ENCODE assay signal across 1 cellular context in genomic region chr20:5078399-5078958, GRCh38.
A peak's percentile ranks its signal among the peaks of the same experiment; 100 is the strongest.
TF ChIP-seq lines count a peak whose summit lies in the region.

No MANE protein-coding gene starts in this region.

TF ChIP-seq in HepG2, 621 proteins besides CTCF, POLR2A, EP300 and RAD21 (continued from another document and continues in another):
- TF ChIP-seq ZNF513 (CRISPR knock-in tag; conservative IDR thresholded peaks at IDR 0.05) (no peak), ATAD3A (CRISPR knock-in tag; IDR thresholded peaks at IDR 0.05) (no peak; the same call in 1 of the 2 replicates), SNAPC5 (CRISPR knock-in tag; IDR thresholded peaks at IDR 0.05; ENCODE audit: borderline replicate concordance) (no peak), HOXA7 (CRISPR knock-in tag; IDR thresholded peaks at IDR 0.05) (no peak), ZNF24 (IDR thresholded peaks at IDR 0.05) (no peak), ARNTL (CRISPR knock-in tag; IDR thresholded peaks at IDR 0.05) (no peak), HINFP (CRISPR knock-in tag; IDR thresholded peaks at IDR 0.05; ENCODE audit: low read depth) (no peak), NR1H2 (CRISPR knock-in tag; IDR thresholded peaks at IDR 0.05; ENCODE audit: borderline replicate concordance, low read depth) (no peak), ZNF143 (CRISPR knock-in tag; IDR thresholded peaks at IDR 0.05) (no peak), NFE2L1 (CRISPR knock-in tag; IDR thresholded peaks at IDR 0.05; ENCODE audit: borderline replicate concordance) (no peak), HNF4A (CRISPR knock-in tag; IDR thresholded peaks at IDR 0.05) (0 out of 2 replicates have a peak, but pooled peaks have one; percentile 22), ZFP36L1 (CRISPR knock-in tag; IDR thresholded peaks at IDR 0.05) (no peak), ZNF546 (CRISPR knock-in tag; conservative IDR thresholded peaks at IDR 0.05) (no peak), NFE2L2 (IDR thresholded peaks at IDR 0.05; ENCODE audit: low read length) (no peak), MTF2 (CRISPR knock-in tag; IDR thresholded peaks at IDR 0.05; ENCODE audit: borderline replicate concordance) (no peak), MEIS1 (CRISPR knock-in tag; IDR thresholded peaks at IDR 0.05; ENCODE audit: borderline replicate concordance) (no peak), ZNF792 (CRISPR knock-in tag; IDR thresholded peaks at IDR 0.05) (0 out of 2 replicates have a peak, but pooled peaks have one; percentile 20), ONECUT2 (CRISPR knock-in tag; IDR thresholded peaks at IDR 0.05) (no peak), GLMP (CRISPR knock-in tag; IDR thresholded peaks at IDR 0.05; ENCODE audit: borderline replicate concordance) (no peak), CENPT (CRISPR knock-in tag; IDR thresholded peaks at IDR 0.05; ENCODE audit: low read depth) (no peak), MXI1 (IDR thresholded peaks at IDR 0.05; ENCODE audit: borderline replicate concordance, low read depth, low read length) (no peak), FOXM1 (CRISPR knock-in tag; IDR thresholded peaks at IDR 0.05) (peak; percentile 51; the same call in 1 of the 2 replicates), HOXD1 (CRISPR knock-in tag; IDR thresholded peaks at IDR 0.05) (no peak), THRA (CRISPR knock-in tag; IDR thresholded peaks at IDR 0.05; ENCODE audit: borderline replicate concordance) (no peak), ZNF260 (CRISPR knock-in tag; IDR thresholded peaks at IDR 0.05; ENCODE audit: borderline replicate concordance, low read depth) (no peak), DPF2 (CRISPR knock-in tag; IDR thresholded peaks at IDR 0.05; ENCODE audit: borderline replicate concordance, low read depth) (no peak), MLLT10 (CRISPR knock-in tag; IDR thresholded peaks at IDR 0.05) (no peak), ZFX (CRISPR knock-in tag; IDR thresholded peaks at IDR 0.05; ENCODE audit: low read depth) (peak; percentile 26), ZNF407 (CRISPR knock-in tag; IDR thresholded peaks at IDR 0.05; ENCODE audit: not compliant biosample characterization) (peak; percentile 80), ZNF678 (CRISPR knock-in tag; IDR thresholded peaks at IDR 0.05) (no peak), GABPB1 (CRISPR knock-in tag; IDR thresholded peaks at IDR 0.05) (no peak), ZNF256 (CRISPR knock-in tag; conservative IDR thresholded peaks at IDR 0.05) (no peak), NFKBIZ (CRISPR knock-in tag; IDR thresholded peaks at IDR 0.05) (no peak), ZNF329 (CRISPR knock-in tag; IDR thresholded peaks at IDR 0.05; ENCODE audit: low read depth) (no peak), RNF2 (conservative IDR thresholded peaks at IDR 0.05; ENCODE audit: low read depth) (no peak), ZNF367 (CRISPR knock-in tag; IDR thresholded peaks at IDR 0.05; ENCODE audit: borderline replicate concordance) (no peak), TBX3 (IDR thresholded peaks at IDR 0.05; ENCODE audit: borderline replicate concordance) (no peak), ZNF598 (CRISPR knock-in tag; IDR thresholded peaks at IDR 0.05; ENCODE audit: borderline replicate concordance) (peak; percentile 46; the same call in 1 of the 2 replicates), ZNF552 (CRISPR knock-in tag; IDR thresholded peaks at IDR 0.05; ENCODE audit: borderline replicate concordance) (no peak), PRPF4 (IDR thresholded peaks at IDR 0.05; ENCODE audit: low read depth, low read length, poor library complexity, severe bottlenecking) (no peak), ETV6 (CRISPR knock-in tag; conservative IDR thresholded peaks at IDR 0.05) (no peak), PHF20 (CRISPR knock-in tag; IDR thresholded peaks at IDR 0.05) (no peak), ZNF766 (CRISPR knock-in tag; IDR thresholded peaks at IDR 0.05; ENCODE audit: borderline replicate concordance) (no peak), TOE1 (CRISPR knock-in tag; IDR thresholded peaks at IDR 0.05) (no peak), KLF9 (CRISPR knock-in tag; IDR thresholded peaks at IDR 0.05; ENCODE audit: low read depth) (no peak), XRCC5 (optimal IDR thresholded peaks at IDR 0.05; ENCODE audit: low read length) (no peak), HES4 (CRISPR knock-in tag; IDR thresholded peaks at IDR 0.05; ENCODE audit: borderline replicate concordance) (no peak), LRRFIP1 (CRISPR knock-in tag; conservative IDR thresholded peaks at IDR 0.05) (no peak), ZNF17 (CRISPR knock-in tag; IDR thresholded peaks at IDR 0.05) (no peak), ZBTB43 (CRISPR knock-in tag; conservative IDR thresholded peaks at IDR 0.05) (0 out of 2 replicates have a peak, but pooled peaks have one; percentile 26), TIGD3 (CRISPR knock-in tag; IDR thresholded peaks at IDR 0.05; ENCODE audit: borderline replicate concordance) (no peak)
